Comparison of ENCODE assay signal across 15 cellular contexts in genomic region chr5:61619289-61619688, GRCh38.
A peak's percentile ranks its signal among the peaks of the same experiment; 100 is the strongest.
DNase-seq lines count a peak whose midpoint lies in the region; ATAC-seq and TF ChIP-seq lines count a peak whose summit lies in the region.
"Had no signal": no experiment of that assay in that cellular context is flagged by ENCODE, and none has a peak within 500 bp of the region (broad histone marks: within the 10 kb centered on the region; RNA-seq: fewer than 3 reads in every experiment).

No MANE protein-coding gene starts in this region.

- H3K4me3 ChIP-seq in dorsolateral prefrontal cortex (no peak overlapping the region), psoas muscle (no peak overlapping the region)
- H3K4me3 ChIP-seq: PC-9 had no signal

- WGBS in psoas muscle, 3 donors: 62 to 75% (median 71%) methylated on average over 3 of the region's 3 CpGs

- H3K9me3 ChIP-seq in psoas muscle: no peaks in the 10 kb centered on the region

- H3K27ac ChIP-seq in dorsolateral prefrontal cortex (peak overlapping the region in 57 of 59 donors; percentile 77 to 99 (median 97)), psoas muscle (peak overlapping the region; percentile 27)
- H3K27ac ChIP-seq: PC-9 had no signal

- H3K4me1 ChIP-seq in psoas muscle: peaks cover 18% of the 10 kb centered on the region

- ATAC-seq in psoas muscle (no peak), HG02840 (IDR thresholded peaks at IDR 0.05; ENCODE audit: low FRiP score, unreplicated experiment) (no peak), HG03159 (IDR thresholded peaks at IDR 0.05; ENCODE audit: unreplicated experiment) (no peak), HG02970 (IDR thresholded peaks at IDR 0.05; ENCODE audit: low FRiP score, unreplicated experiment) (no peak)

- DNase-seq in NCI-H69 (lab: John Stamatoyannopoulos, UW): peak; percentile 61
- DNase-seq in dorsolateral prefrontal cortex: no peak
- no peak for DNase-seq in psoas muscle
- no peak for DNase-seq in kidney glomerular epithelial cell (lab: John Stamatoyannopoulos, UW)
- DNase-seq: EL, Kasumi-1, MV-4-11, NCI-H1436 treated with DMSO at 0.1 percent for 48 hours, NCI-H2107, NCI-H226, NCI-H526 treated with DMSO at 0.1 percent for 48 hours, PC-9 had no signal

- TF ChIP-seq CTCF in dorsolateral prefrontal cortex (IDR thresholded peaks at IDR 0.05 in 54 of 56, conservative IDR thresholded peaks at IDR 0.05 in 2 of 56; ENCODE audit: low read depth in 1 of 56, partially characterized antibody in 56 of 56) (no peak), psoas muscle (IDR thresholded peaks at IDR 0.05) (no peak)

- H3K36me3 ChIP-seq in psoas muscle (ENCODE audit: insufficient read depth in 1 of 2, low read depth in 1 of 2): no peaks in the 10 kb centered on the region

- no peaks in the 10 kb centered on the region for H3K27me3 ChIP-seq in dorsolateral prefrontal cortex
- H3K27me3 ChIP-seq in psoas muscle (ENCODE audit: insufficient read depth in 3 of 3, low read length in 2 of 3): no peaks in the 10 kb centered on the region

- intact Hi-C loops in dorsolateral prefrontal cortex (cut with DNase I) (loop anchor here (5.0 to 10.0 kb wide), 2 partner anchors 74 to 92 kb away; no protein-coding TSS in a partner anchor), psoas muscle (cut with DNase I) (no loop called here)

Comparison
In these comparisons a context has a peak if more than half of its experiments do, and no peak if none do; other contexts are left out.
1. intact Hi-C loops: an anchor here in dorsolateral prefrontal cortex (5.0 to 10.0 kb wide); none called in psoas muscle.